In genomic region chr1:27981146-27981545, GRCh38 we compare ENCODE assay signal across 19 cellular contexts. TPM values are rescaled to one million over a fixed set of nuclear protein-coding genes. Genes with fewer than 3 reads are reported as not detected.
A peak's percentile ranks its signal among the peaks of the same experiment; 100 is the strongest.
DNase-seq lines count a peak whose midpoint lies in the region; TF ChIP-seq lines count a peak whose summit lies in the region.
"Had no signal": no experiment of that assay in that cellular context is flagged by ENCODE, and none has a peak within 500 bp of the region (broad histone marks: within the 10 kb centered on the region; RNA-seq: fewer than 3 reads in every experiment).

No MANE protein-coding gene starts in this region.

- H3K4me3 ChIP-seq in HEK293 (ENCODE audit: low read depth, low read length) (no peak overlapping the region), mesendoderm (ENCODE audit: low read length) (no peak overlapping the region)
- H3K4me3 ChIP-seq: left lung had no signal

- no peak overlapping the region for H2AK5ac ChIP-seq in mesendoderm (ENCODE audit: low read length)

- no peak overlapping the region for H2BK5ac ChIP-seq in mesendoderm (ENCODE audit: low read length)

- no peak overlapping the region for H2BK15ac ChIP-seq in mesendoderm (replicated peaks; ENCODE audit: low read depth)

- H3K4ac ChIP-seq in mesendoderm (ENCODE audit: low read depth, low read length): no peak overlapping the region

- no peak overlapping the region for H4K5ac ChIP-seq in mesendoderm (ENCODE audit: low read length)

- no peaks in the 10 kb centered on the region for H3K79me2 ChIP-seq in mesendoderm (ENCODE audit: control insufficient read depth, insufficient read depth, low read length)

- no CpG with 5 or more reads among the region's 3 CpGs for WGBS in mesendoderm (ENCODE audit: extremely low coverage, insufficient coverage, low lambda C conversion rate)

- H3K27ac ChIP-seq in HEK293 (ENCODE audit: extremely low read depth, low read depth, low read length) (no peak overlapping the region), caudate nucleus (ENCODE audit: low read depth, low read length) (peak overlapping the region; percentile 79), mesendoderm (ENCODE audit: low read depth, low read length) (no peak overlapping the region)
- H3K27ac ChIP-seq: HL-60, left lung had no signal

- no peak overlapping the region for H3K23ac ChIP-seq in mesendoderm (ENCODE audit: low read length)

- H4K8ac ChIP-seq in mesendoderm (ENCODE audit: low read depth, low read length): no peak overlapping the region

- no peaks in the 10 kb centered on the region for H3K79me1 ChIP-seq in mesendoderm (ENCODE audit: low read length)

- CTCF ChIA-PET in HEK293 (lab: Yijun Ruan, JAX): interaction anchor here (0.7 to 5.9 kb wide), 7 partner anchors 9 to 634 kb away, joined by 3 to 30 read pairs (median 6); no protein-coding TSS in a partner anchor

- TF ChIP-seq CTCF in HEK293 (tag by site-specific recombination; IDR thresholded peaks at IDR 0.05) (no peak), progenitor cell of endocrine pancreas (IDR thresholded peaks at IDR 0.05; ENCODE audit: unreplicated experiment) (no peak)

- H3K36me3 ChIP-seq in HEK293 (ENCODE audit: control insufficient read depth in 2 of 2, insufficient read depth in 1 of 2, low read length in 2 of 2) (peaks cover 0 to 21% of the 10 kb centered on the region in 2 experiments; a peak in 1 of 3 replicates), mesendoderm (ENCODE audit: control insufficient read depth, insufficient read depth, low read length) (no peaks in the 10 kb centered on the region)
- H3K36me3 ChIP-seq: BE2C had no signal

- no peaks in the 10 kb centered on the region for H3K4me1 Mint-ChIP-seq in progenitor cell of endocrine pancreas (ENCODE audit: low read depth)

- no peak overlapping the region for H3K27ac Mint-ChIP-seq in progenitor cell of endocrine pancreas

- no peaks in the 10 kb centered on the region for H3K9me3 Mint-ChIP-seq in progenitor cell of endocrine pancreas (ENCODE audit: low read depth)
- H3K9me3 Mint-ChIP-seq: activated CD4-positive, alpha-beta T cell treated with anti-CD3 and anti-CD28 coated beads, Interleukin-2, amount 10 ng/mL, durations not matched to agents 7 days and 5 days had no signal

- no peak overlapping the region for H3K4me2 ChIP-seq in mesendoderm (ENCODE audit: low read length)

- POLR2A ChIA-PET in HEK293 (lab: Yijun Ruan, JAX): no interaction called here

- H3K4me1 ChIP-seq in HEK293 (ENCODE audit: control insufficient read depth, insufficient read depth, low read length) (no peaks in the 10 kb centered on the region), mesendoderm (ENCODE audit: control insufficient read depth, low read depth, low read length) (no peaks in the 10 kb centered on the region)
- H3K4me1 ChIP-seq: BE2C had no signal

- DNase-seq in CD1c-positive myeloid dendritic cell (ENCODE audit: extremely low spot score) (peak; percentile 38), caudate nucleus (lab: John Stamatoyannopoulos, UW) (peak in 29 of 61 donors; percentile 13 to 93 (median 45)), mesendoderm (peak; percentile 13), MV-4-11 (lab: John Stamatoyannopoulos, UW) (no peak), progenitor cell of endocrine pancreas (ENCODE audit: low spot score, unreplicated experiment) (no peak), NCI-H2107 treated with DMSO at 0.1 percent for 48 hours (lab: John Stamatoyannopoulos, UW; ENCODE audit: unreplicated experiment) (no peak)
- DNase-seq in activated CD4-positive, alpha-beta T cell treated with anti-CD3 and anti-CD28 coated beads, Interleukin-2, amount 50 U/mL, for 1 hour: no peak
- DNase-seq: activated CD4-positive, alpha-beta T cell treated with anti-CD3 and anti-CD28 coated beads, Interleukin-2, amount 10 ng/mL, durations not matched to agents 7 days and 5 days; activated naive CD4-positive, alpha-beta T cell treated with Interleukin-2 at 50 U/mL for 16 hours; BE2C; IMR-90; left lung; NCI-H1417; NCI-H524 treated with DMSO at 0.1 percent for 48 hours; retina; Right ventricle myocardium superior had no signal

- H3K27me3 Mint-ChIP-seq in progenitor cell of endocrine pancreas: no peaks in the 10 kb centered on the region
- H3K27me3 Mint-ChIP-seq: activated CD4-positive, alpha-beta T cell treated with anti-CD3 and anti-CD28 coated beads, Interleukin-2, amount 10 ng/mL, durations not matched to agents 7 days and 5 days had no signal

- H3K56ac ChIP-seq in mesendoderm (ENCODE audit: low read length): no peak overlapping the region

- H3K9ac ChIP-seq in mesendoderm (ENCODE audit: low read length): no peak overlapping the region

- no peaks in the 10 kb centered on the region for H3K9me3 ChIP-seq in HEK293 (ENCODE audit: control insufficient read depth, insufficient read depth, low read depth, low read length)
- H3K9me3 ChIP-seq: BE2C, left lung, neutrophil had no signal

- no peaks in the 10 kb centered on the region for H3K27me3 ChIP-seq in mesendoderm (ENCODE audit: insufficient read depth, low read length, poor library complexity)
- H3K27me3 ChIP-seq: BE2C, left lung, neutrophil had no signal

- H3K36me3 Mint-ChIP-seq in progenitor cell of endocrine pancreas (ENCODE audit: insufficient read depth): peaks cover 16% of the 10 kb centered on the region

- H3K18ac ChIP-seq in mesendoderm (ENCODE audit: low read length): no peak overlapping the region

- no peak overlapping the region for H3K4me3 Mint-ChIP-seq in progenitor cell of endocrine pancreas (ENCODE audit: low read depth)
- H3K4me3 Mint-ChIP-seq: activated CD4-positive, alpha-beta T cell treated with anti-CD3 and anti-CD28 coated beads, Interleukin-2, amount 10 ng/mL, durations not matched to agents 7 days and 5 days had no signal

- H2BK120ac ChIP-seq in mesendoderm (ENCODE audit: low read depth, low read length): no peak overlapping the region

TF ChIP-seq in HEK293, 187 proteins besides CTCF, POLR2A, EP300 and RAD21 (continues in another document):
- no peak for TF ChIP-seq ZSCAN5A (tag by site-specific recombination; IDR thresholded peaks at IDR 0.05)
- no peak for TF ChIP-seq ZNF416 (tag by site-specific recombination; IDR thresholded peaks at IDR 0.05)
- no peak for TF ChIP-seq WT1 (tag by site-specific recombination; IDR thresholded peaks at IDR 0.05)
- TF ChIP-seq FEZF1 (tag by site-specific recombination; IDR thresholded peaks at IDR 0.05): no peak
- TF ChIP-seq ZNF202 (tag by site-specific recombination; IDR thresholded peaks at IDR 0.05; ENCODE audit: borderline replicate concordance): no peak
- no peak for TF ChIP-seq ZNF571 (tag by site-specific recombination; IDR thresholded peaks at IDR 0.05)
- TF ChIP-seq ZNF558 (tag by site-specific recombination; IDR thresholded peaks at IDR 0.05): no peak
- TF ChIP-seq, protein P1, sequence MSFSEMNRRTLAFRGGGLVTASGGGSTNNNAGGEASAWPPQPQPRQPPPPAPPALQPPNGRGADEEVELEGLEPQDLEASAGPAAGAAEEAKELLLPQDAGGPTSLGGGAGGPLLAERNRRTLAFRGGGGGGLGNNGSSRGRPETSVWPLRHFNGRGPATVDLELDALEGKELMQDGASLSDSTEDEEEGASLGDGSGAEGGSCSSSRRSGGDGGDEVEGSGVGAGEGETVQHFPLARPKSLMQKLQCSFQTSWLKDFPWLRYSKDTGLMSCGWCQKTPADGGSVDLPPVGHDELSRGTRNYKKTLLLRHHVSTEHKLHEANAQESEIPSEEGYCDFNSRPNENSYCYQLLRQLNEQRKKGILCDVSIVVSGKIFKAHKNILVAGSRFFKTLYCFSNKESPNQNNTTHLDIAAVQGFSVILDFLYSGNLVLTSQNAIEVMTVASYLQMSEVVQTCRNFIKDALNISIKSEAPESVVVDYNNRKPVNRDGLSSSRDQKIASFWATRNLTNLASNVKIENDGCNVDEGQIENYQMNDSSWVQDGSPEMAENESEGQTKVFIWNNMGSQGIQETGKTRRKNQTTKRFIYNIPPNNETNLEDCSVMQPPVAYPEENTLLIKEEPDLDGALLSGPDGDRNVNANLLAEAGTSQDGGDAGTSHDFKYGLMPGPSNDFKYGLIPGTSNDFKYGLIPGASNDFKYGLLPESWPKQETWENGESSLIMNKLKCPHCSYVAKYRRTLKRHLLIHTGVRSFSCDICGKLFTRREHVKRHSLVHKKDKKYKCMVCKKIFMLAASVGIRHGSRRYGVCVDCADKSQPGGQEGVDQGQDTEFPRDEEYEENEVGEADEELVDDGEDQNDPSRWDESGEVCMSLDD (tag by site-specific recombination; IDR thresholded peaks at IDR 0.05): no peak
- TF ChIP-seq PRDM6 (tag by site-specific recombination; IDR thresholded peaks at IDR 0.05): peak; percentile 64
- no peak for TF ChIP-seq ZNF473 (tag by site-specific recombination; IDR thresholded peaks at IDR 0.05)
- no peak for TF ChIP-seq ZNF366 (tag by site-specific recombination; conservative IDR thresholded peaks at IDR 0.05)
- no peak for TF ChIP-seq ZNF747 (tag by site-specific recombination; IDR thresholded peaks at IDR 0.05)
- TF ChIP-seq ZNF146 (tag by site-specific recombination; IDR thresholded peaks at IDR 0.05): no peak

RNA-seq across cellular contexts. Expression of gene XKR8, which starts 21.4 kb away (rescaled TPM):
- 11.4 TPM for polyA plus RNA-seq in mesendoderm (2013, experiment 1 of 2)
- 10.9 TPM for polyA plus RNA-seq in mesendoderm (2013, experiment 2 of 2)
- total RNA-seq in progenitor cell of endocrine pancreas: 17.0 and 17.3 TPM in 2 replicates

RNA-seq across cellular contexts. Expression of gene SMPDL3B, which starts 46.3 kb away (rescaled TPM):
- polyA plus RNA-seq in mesendoderm (2013, experiment 1 of 2): 29.1 TPM
- polyA plus RNA-seq in mesendoderm (2013, experiment 2 of 2): 29.1 TPM
- 18.5 and 19.0 TPM in 2 replicates for total RNA-seq in progenitor cell of endocrine pancreas
- total RNA-seq: IMR-90, Right ventricle myocardium superior had no signal
- polyA plus RNA-seq: IMR-90 had no signal

Comparison
In these comparisons a context has a peak if more than half of its experiments do, and no peak if none do; other contexts are left out.
1. DNase-seq: peak in CD1c-positive myeloid dendritic cell (single experiment) and mesendoderm (single experiment); none in activated CD4-positive, alpha-beta T cell treated with anti-CD3 and anti-CD28 coated beads, Interleukin-2, amount 50 U/mL, for 1 hour (single experiment), MV-4-11 (single experiment), progenitor cell of endocrine pancreas (single experiment) and NCI-H2107 treated with DMSO at 0.1 percent for 48 hours (single experiment).